Comparison of ENCODE assay signal across 14 cellular contexts in genomic region chr5:80963521-80963895, GRCh38. TPM values are rescaled to one million over a fixed set of nuclear protein-coding genes. Genes with fewer than 3 reads are reported as not detected.
DNase-seq lines count a peak whose midpoint lies in the region; ATAC-seq, FAIRE-seq and TF ChIP-seq lines count a peak whose summit lies in the region.
"Had no signal": no experiment of that assay in that cellular context is flagged by ENCODE, and none has a peak within 500 bp of the region (broad histone marks: within the 10 kb centered on the region; RNA-seq: fewer than 3 reads in every experiment).

No MANE protein-coding gene starts in this region.

- H3K4me1 Mint-ChIP-seq in T-helper 17 cell, result peaks cover 44% of the 10 kb centered on the region
- peaks cover 55% of the 10 kb centered on the region for H3K4me1 Mint-ChIP-seq in activated CD8-positive, alpha-beta memory T cell treated with anti-CD3 and anti-CD28 coated beads, Interleukin-2, amount 10 ng/mL, durations not matched to agents 7 days and 5 days

- CTCF ChIA-PET in activated CD8-positive, alpha-beta memory T cell treated with anti-CD3 and anti-CD28 coated beads, Interleukin-2, amount 10 ng/mL, durations not matched to agents 7 days and 5 days (lab: Charles Lee), result interaction anchor here (1.1 kb wide), 1 partner anchor 144 kb away, joined by 5 read pairs; no protein-coding TSS in a partner anchor

- H3K27ac ChIP-seq in ACC112 (ENCODE audit: low read depth, low read length), result no peak overlapping the region

- peaks cover 23% of the 10 kb centered on the region for H3K27me3 ChIP-seq in ACC112 (ENCODE audit: insufficient read depth, low read length)

- no peak overlapping the region for H2AFZ ChIP-seq in ACC112 (ENCODE audit: low read length, unreplicated experiment)

- peak overlapping the region; percentile 61 for H3K4me3 Mint-ChIP-seq in T-helper 17 cell
- H3K4me3 Mint-ChIP-seq in activated CD8-positive, alpha-beta memory T cell treated with anti-CD3 and anti-CD28 coated beads, Interleukin-2, amount 10 ng/mL, durations not matched to agents 7 days and 5 days, result no peak overlapping the region

- DNase-seq in D721Med (ENCODE audit: insufficient read length, low spot score) (no peak), T-helper 17 cell (no peak), iris pigment epithelial cell (ENCODE audit: low read depth) (peak; percentile 17), DMS79 (lab: John Stamatoyannopoulos, UW) (no peak), cerebellar nuclear complex (lab: John Stamatoyannopoulos, UW) (no peak)
- no peak for DNase-seq in activated CD8-positive, alpha-beta memory T cell treated with anti-CD3 and anti-CD28 coated beads, Interleukin-2, amount 10 ng/mL, durations not matched to agents 7 days and 5 days
- DNase-seq: islet precursor cell; NCI-H1105 treated with DMSO at 0.1 percent for 48 hours; NCI-H510A; RPMI8226; stimulated activated CD4-positive, alpha-beta T cell treated with anti-CD3 and anti-CD28 coated beads, Interleukin-2, amount 100 ng/mL, for 24 hours had no signal

- no peaks in the 10 kb centered on the region for H3K36me3 ChIP-seq in ACC112 (ENCODE audit: insufficient read depth, low read length)

- peaks cover 33% of the 10 kb centered on the region for H3K4me1 ChIP-seq in ACC112 (ENCODE audit: control insufficient read depth, insufficient read depth, low read length, unreplicated experiment)

- H3K9me3 Mint-ChIP-seq in activated CD8-positive, alpha-beta memory T cell treated with anti-CD3 and anti-CD28 coated beads, Interleukin-2, amount 10 ng/mL, durations not matched to agents 7 days and 5 days (ENCODE audit: low read depth), result no peaks in the 10 kb centered on the region

- peak overlapping the region; percentile 73 for H3K27ac Mint-ChIP-seq in T-helper 17 cell
- H3K27ac Mint-ChIP-seq in activated CD8-positive, alpha-beta memory T cell treated with anti-CD3 and anti-CD28 coated beads, Interleukin-2, amount 10 ng/mL, durations not matched to agents 7 days and 5 days, result no peak overlapping the region

- no peak for TF ChIP-seq CTCF in D721Med (IDR thresholded peaks at IDR 0.05; ENCODE audit: insufficient read depth, missing control alignments)

- ATAC-seq in T-helper 17 cell (no peak), GM18861 (IDR thresholded peaks at IDR 0.05; ENCODE audit: unreplicated experiment) (no peak)
- no peak for ATAC-seq in activated CD8-positive, alpha-beta memory T cell treated with anti-CD3 and anti-CD28 coated beads, Interleukin-2, amount 10 ng/mL, durations not matched to agents 7 days and 5 days

- peak overlapping the region; percentile 38; the same call in 1 of the 2 replicates for H3K4me3 ChIP-seq in ACC112 (ENCODE audit: low read depth, low read length)

- no peaks in the 10 kb centered on the region for H3K27me3 Mint-ChIP-seq in T-helper 17 cell
- peaks cover 18% of the 10 kb centered on the region for H3K27me3 Mint-ChIP-seq in activated CD8-positive, alpha-beta memory T cell treated with anti-CD3 and anti-CD28 coated beads, Interleukin-2, amount 10 ng/mL, durations not matched to agents 7 days and 5 days

- H3K36me3 Mint-ChIP-seq in T-helper 17 cell (ENCODE audit: low read depth), result peaks cover 7% of the 10 kb centered on the region
- peaks cover 8% of the 10 kb centered on the region for H3K36me3 Mint-ChIP-seq in activated CD8-positive, alpha-beta memory T cell treated with anti-CD3 and anti-CD28 coated beads, Interleukin-2, amount 10 ng/mL, durations not matched to agents 7 days and 5 days

- no peaks in the 10 kb centered on the region for H3K9me3 ChIP-seq in T-helper 17 cell (ENCODE audit: control insufficient read depth, low read length, poor library complexity, severe bottlenecking)

- no peaks in the 10 kb centered on the region for H3K79me2 ChIP-seq in ACC112 (ENCODE audit: control insufficient read depth, insufficient read depth, low read length, unreplicated experiment)

- FAIRE-seq in D721Med (lab: Jason Lieb, UNC), result peak; percentile 82
- FAIRE-seq: frontal cortex had no signal

RNA-seq across cellular contexts. Expression of gene RASGRF2, which starts 3.3 kb away (rescaled TPM):
- total RNA-seq in T-helper 17 cell, result 10 to 100 TPM; 21.3 to 32.3 TPM
- 10 to 100 TPM in 1 of 2 experiments, 1 to 10 TPM in 1; 4.8 to 12.3 TPM for total RNA-seq in activated CD8-positive, alpha-beta memory T cell treated with anti-CD3 and anti-CD28 coated beads, Interleukin-2, amount 10 ng/mL, durations not matched to agents 7 days and 5 days
